ENCODE assay signal across 23 cellular contexts in the genomic region with DNA sequence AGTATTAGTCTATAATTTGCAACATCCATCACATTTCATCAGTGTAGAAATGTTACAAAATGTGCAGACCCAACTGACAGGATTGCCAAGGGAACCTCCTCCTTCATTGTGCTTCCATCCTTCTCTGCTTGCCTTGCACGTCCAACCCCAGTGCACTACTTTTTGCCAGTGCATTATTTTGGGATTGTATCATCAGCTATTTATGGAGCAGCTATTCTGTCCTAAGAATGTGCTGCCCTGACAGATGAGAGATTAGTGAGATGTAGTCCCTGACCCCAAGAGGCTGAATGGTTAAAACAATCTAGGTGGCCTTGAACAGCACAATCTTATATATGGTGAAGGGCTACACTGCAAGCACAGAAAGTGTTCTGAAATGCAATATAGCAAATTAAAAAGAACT.
"Had no signal": no experiment of that assay in that cellular context is flagged by ENCODE, and none has a peak within 500 bp of the region (broad histone marks: within the 10 kb centered on the region; RNA-seq: fewer than 3 reads in every experiment).

No MANE protein-coding gene starts in this region.

- H3K4me1 ChIP-seq: SJSA1 had no signal

- H3K27ac ChIP-seq: RWPE1, SJSA1, SK-N-MC had no signal

- ATAC-seq: Panc1, PC-3 had no signal

- H3K4me3 ChIP-seq: MG63, SJSA1, SK-N-MC had no signal

- DNase-seq: Karpas-422, KG1, MG63, NCI-H1092, NCI-H1105 treated with DMSO at 0.1 percent for 48 hours, NCI-H1417 treated with DMSO at 0.1 percent for 48 hours, NCI-H146, NCI-H1694 treated with DMSO at 0.1 percent for 48 hours, NCI-H1930, NCI-H2081, NCI-H2107, NCI-H226, NCI-H446, NCI-H510A, NCI-H524 treated with DMSO at 0.1 percent for 48 hours, NCI-H69, NCI-H774, PC-3, SIG-M5 had no signal

- H3K36me3 ChIP-seq: MG63, SJSA1 had no signal

- H3K9me3 ChIP-seq: MG63, SJSA1 had no signal

- H3K27me3 ChIP-seq: MG63, SJSA1 had no signal
